In genomic region chrX:73855546-73855945, GRCh38 we compare ENCODE assay signal across 8 cellular contexts. TPM values are rescaled to one million over a fixed set of nuclear protein-coding genes. Genes with fewer than 3 reads are reported as not detected.
DNase-seq lines count a peak whose midpoint lies in the region; ATAC-seq and TF ChIP-seq lines count a peak whose summit lies in the region.

No MANE protein-coding gene starts in this region.

- H3K4me1 ChIP-seq in PC-9 (replicated peaks; ENCODE audit: insufficient read depth) (0 out of 2 replicates have a peak, but pooled peaks cover 4% of the 10 kb centered on the region), tibial artery (no peaks in the 10 kb centered on the region)

- BruUV-seq in PC-9 (replicated peaks; lab: Mats Ljungman, UMichigan), result no TSS peak

- H3K9me2 ChIP-seq in PC-9 (ENCODE audit: insufficient read depth), result no peaks in the 10 kb centered on the region

- intact Hi-C loops in PC-9 (cut with micrococcal nuclease; ENCODE audit: unreplicated experiment) (loop anchor here (1.0 to 2.0 kb wide), 4 partner anchors 160 to 695 kb away; no protein-coding TSS in a partner anchor), tibial artery (cut with DNase I; ENCODE audit: low total_unique reads) (loop anchor here (2.0 to 5.0 kb wide), 3 partner anchors 159 to 487 kb away; no protein-coding TSS in a partner anchor)

- H3F3A ChIP-seq in PC-9 (ENCODE audit: insufficient read depth, low read depth), result no peaks in the 10 kb centered on the region

- peak; percentile 61 for DNase-seq in EL
- peak in 63 of 76 experiments; percentile 0 to 73 (median 19) for DNase-seq in HUDEP-2 (lab: John Stamatoyannopoulos, UW; ENCODE audit: unreplicated experiment in 76 of 76)
- peak; percentile 40 to 58 for DNase-seq in PC-9
- DNase-seq in activated T-cell treated with anti-CD3 and anti-CD28 coated beads, Interleukin-2, amount 50 U/mL, for 48 hours, result peak; percentile 81 to 84
- peak; percentile 70 for DNase-seq in fibroblast of peridontal ligament (ENCODE audit: extremely low read depth)
- peak; percentile 52 for DNase-seq in omental fat pad (ENCODE audit: low spot score)
- DNase-seq in tibial artery, result peak in 1 of 2 donors; percentile 40

- H2AFZ ChIP-seq in PC-9, result no peak overlapping the region

- H3K27ac ChIP-seq in PC-9 (no peak overlapping the region), tibial artery (no peak overlapping the region)

- no peaks in the 10 kb centered on the region for H3K79me2 ChIP-seq in PC-9 (ENCODE audit: low read depth)

- no peaks in the 10 kb centered on the region for H4K20me1 ChIP-seq in PC-9 (ENCODE audit: insufficient read depth)

- ATAC-seq in omental fat pad (ENCODE audit: low FRiP score), result no peak
- ATAC-seq in GM19463 (IDR thresholded peaks at IDR 0.05; ENCODE audit: unreplicated experiment), result no peak

- POLR2A ChIA-PET in PC-9 (lab: Charles Lee; ENCODE audit: unreplicated experiment), result no interaction called here

- H3K36me3 ChIP-seq in PC-9 (ENCODE audit: low read depth) (no peaks in the 10 kb centered on the region), tibial artery (no peaks in the 10 kb centered on the region)

- no peaks in the 10 kb centered on the region for H3K9me3 ChIP-seq in PC-9 (ENCODE audit: insufficient read depth, low read depth)
- peaks cover 0 to 3% (median 0%) of the 10 kb centered on the region in 3 donors for H3K9me3 ChIP-seq in tibial artery

- TF ChIP-seq CTCF in PC-9 (conservative IDR thresholded peaks at IDR 0.05) (peak; percentile 77), omental fat pad (IDR thresholded peaks at IDR 0.05) (peak in 1 of 3 donors; percentile 28), tibial artery (IDR thresholded peaks at IDR 0.05) (peak; percentile 43 to 66)

- no peak overlapping the region for H3K4me2 ChIP-seq in PC-9

- H3K27me3 ChIP-seq in PC-9 (ENCODE audit: insufficient read depth, low read depth) (no peaks in the 10 kb centered on the region), tibial artery (no peaks in the 10 kb centered on the region)

- CTCF ChIA-PET in PC-9 (lab: Charles Lee), result no interaction called here

- no peak overlapping the region for H3K4me3 ChIP-seq in PC-9
- H3K4me3 ChIP-seq in tibial artery, result no peak overlapping the region

RNA-seq across cellular contexts. Expression of gene XIST, which starts 3.0 kb away (rescaled TPM):
- 0.24 TPM in 1 of 2 replicates, not detected in the other for total RNA-seq in PC-9 (2021)
- total RNA-seq in omental fat pad, result 100 to 1,000 TPM in 2 of 4 donors, under 1 TPM in 2; 0.24 to 209 (median 91.2) TPM
